8 cellular contexts compared by ENCODE assay signal in the genomic region with DNA sequence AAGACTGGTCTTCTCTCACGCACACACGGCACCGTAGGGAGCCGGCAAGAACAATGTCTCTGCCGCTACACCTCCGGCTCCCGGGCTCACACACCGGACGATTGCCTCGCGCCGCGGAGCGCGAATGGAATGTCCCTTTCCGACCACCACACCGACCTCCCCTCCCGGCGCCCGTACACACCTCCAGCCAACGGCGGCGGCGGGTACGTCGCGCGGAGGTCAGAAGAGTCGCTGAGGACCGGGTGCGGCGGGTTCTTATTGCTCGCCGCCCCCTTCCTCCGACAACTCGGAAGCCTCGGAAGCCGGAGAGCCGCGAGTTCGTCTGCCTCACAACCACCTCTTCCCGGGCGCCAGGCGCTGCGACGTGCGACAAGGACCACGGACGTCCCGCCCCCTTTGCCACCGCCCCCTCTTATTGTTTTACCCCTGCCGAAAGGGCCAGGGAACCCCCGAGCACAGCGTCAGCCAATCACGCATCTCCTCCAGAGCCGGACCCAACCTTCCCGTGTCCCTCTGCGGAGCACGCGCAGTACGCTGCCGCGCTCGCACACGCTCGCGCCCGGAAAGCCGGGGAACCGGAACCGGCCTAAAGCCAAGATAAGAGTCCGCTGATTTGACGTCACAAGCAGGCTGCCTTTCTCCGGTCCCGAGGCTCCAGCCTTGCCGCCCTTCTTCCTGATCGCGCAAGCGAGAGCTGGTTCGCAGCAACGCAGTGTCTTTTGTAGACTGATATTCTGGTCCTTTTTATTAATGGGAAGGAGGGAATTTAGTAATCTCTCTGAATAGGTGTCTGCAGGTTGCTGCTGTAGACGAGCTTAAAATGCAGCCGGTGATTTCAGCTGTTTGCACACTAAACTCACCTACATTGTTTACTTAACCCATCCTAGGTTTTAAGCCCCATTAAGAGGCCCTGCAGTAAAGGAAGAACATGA. TPM values are rescaled to one million over a fixed set of nuclear protein-coding genes. Genes with fewer than 3 reads are reported as not detected.
DNase-seq lines count a peak whose midpoint lies in the region; ATAC-seq, FAIRE-seq and TF ChIP-seq lines count a peak whose summit lies in the region.

G3BP2 (minus strand) TSS at position 385 of the 932 bp plus-strand sequence. CDS start 11,386 bp downstream, outside the sequence.

- ATAC-seq in GM19043 (IDR thresholded peaks at IDR 0.05; ENCODE audit: low read depth, unreplicated experiment) (peak; percentile 92), HG03378 (IDR thresholded peaks at IDR 0.05; ENCODE audit: unreplicated experiment) (peak; percentile 91)

- FAIRE-seq in islet of Langerhans (lab: Jason Lieb, UNC): peak; percentile 86

- H3K4me3 ChIP-seq in AG10803 (ENCODE audit: low read length): peak within 1 kb of the TSS; percentile 95

- no peak for TF ChIP-seq CTCF in AG10803 (conservative IDR thresholded peaks at IDR 0.05; ENCODE audit: low read length)

- DNase-seq in AG10803 (ENCODE audit: low read depth) (peak; percentile 96), NCI-H460 (ENCODE audit: extremely low read depth, low read depth) (peak; percentile 96), cerebellar nuclear complex (lab: John Stamatoyannopoulos, UW) (peak; percentile 68 to 94)
- DNase-seq in activated CD4-positive, CD25-positive, alpha-beta regulatory T cell treated with anti-CD3 and anti-CD28 coated beads, Interleukin-2, amount 50 U/mL, for 72 hours: peak; percentile 92
- DNase-seq in stimulated activated CD4-positive, alpha-beta T cell treated with anti-CD3 and anti-CD28 coated beads, Interleukin-12 subunit alpha, Interleukin-12 subunit beta, amount 100 ng/mL, for 4 hours: peak; percentile 95

RNA-seq across cellular contexts. Expression of gene G3BP2, which starts in this region (rescaled TPM):
- total RNA-seq in NCI-H460 (2014; rRNA removed; shearing (Covaris generic)): 93.2 and 112 TPM in 2 replicates
- 58.8 and 84.9 TPM in 2 replicates for polyA plus RNA-seq in NCI-H460 (2014; cell fraction: nucleus; rRNA removed)

Comparison
In these comparisons a context has a peak if more than half of its experiments do, and no peak if none do; other contexts are left out.
1. Peak in every context shown above with its lines: DNase-seq, ATAC-seq and H3K4me3 ChIP-seq.